25 cellular contexts compared by ENCODE assay signal in the genomic region with DNA sequence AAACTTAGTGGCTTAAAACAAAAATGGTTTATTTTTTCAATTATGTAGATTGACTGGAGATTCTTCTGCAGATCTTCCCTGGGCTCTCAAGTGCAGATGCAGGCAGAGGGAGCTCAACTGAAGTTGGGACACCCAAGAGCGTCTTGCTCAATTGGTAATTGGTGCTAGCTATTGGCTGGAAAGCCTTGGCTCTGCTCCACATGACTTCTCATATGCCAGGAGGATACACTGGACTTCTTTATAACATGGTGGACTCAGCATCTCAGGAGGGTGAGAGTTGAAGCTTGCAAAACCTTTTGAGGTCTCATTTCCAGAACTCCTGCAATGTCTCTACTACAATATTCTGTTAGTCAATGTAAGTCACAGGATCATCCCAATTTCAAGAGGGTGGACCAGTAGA.
"Had no signal": no experiment of that assay in that cellular context is flagged by ENCODE, and none has a peak within 500 bp of the region (broad histone marks: within the 10 kb centered on the region; RNA-seq: fewer than 3 reads in every experiment).

No MANE protein-coding gene starts in this region.

- DNase-seq: natural killer cell; occipital lobe; ovary; posterior cingulate gyrus; psoas muscle; right cardiac atrium; right lobe of liver; sigmoid colon; small intestine; stimulated activated CD4-positive, alpha-beta T cell treated with anti-CD3 and anti-CD28 coated beads, Interleukin-15, amount 100 ng/mL, for 24 hours; stimulated activated CD4-positive, alpha-beta T cell treated with anti-CD3 and anti-CD28 coated beads, Interleukin-2, amount 100 ng/mL, for 24 hours; stimulated activated CD4-positive, alpha-beta T cell treated with anti-CD3 and anti-CD28 coated beads, Interleukin-2, amount 100 ng/mL, for 48 hours; stimulated activated CD4-positive, alpha-beta T cell treated with anti-CD3 and anti-CD28 coated beads, Interleukin-4, amount 100 ng/mL, for 24 hours; stimulated activated naive B cell treated with anti-CD40 and anti-IgM and Interleukin-4, amounts not matched to agents 10 μg/mL and 1 μg/mL and 100 μg/mL, for 72 hours; stimulated activated naive CD4-positive, alpha-beta T cell treated with Interleukin-2 at 50 U/mL for 16 hours; stomach; thyroid gland; trophoblast cell; upper lobe of left lung had no signal

- H3K79me2 ChIP-seq: parathyroid adenoma had no signal

- H2AFZ ChIP-seq: neural progenitor cell, parathyroid adenoma had no signal

- H3K9me3 ChIP-seq: ovary, psoas muscle, right lobe of liver, sigmoid colon, stomach, thoracic aorta, thyroid gland, tibial nerve, upper lobe of left lung, vagina had no signal

- H3K4me3 ChIP-seq: neural progenitor cell, ovary, psoas muscle, right lobe of liver, sigmoid colon, stomach, thoracic aorta, thyroid gland, tibial nerve, upper lobe of left lung, vagina had no signal

- H3K4me2 ChIP-seq: neural progenitor cell had no signal

- H3K27me3 ChIP-seq: neural progenitor cell, ovary, right lobe of liver, sigmoid colon, stomach, thyroid gland, tibial nerve, upper lobe of left lung, vagina had no signal

- H3K27ac ChIP-seq: neural progenitor cell, ovary, parathyroid adenoma, psoas muscle, right lobe of liver, sigmoid colon, stomach, thoracic aorta, thyroid gland, tibial nerve, upper lobe of left lung, vagina had no signal

- H3K9ac ChIP-seq: neural progenitor cell, parathyroid adenoma had no signal

- H3K36me3 ChIP-seq: neural progenitor cell, ovary, right lobe of liver, sigmoid colon, stomach, thoracic aorta, thyroid gland, tibial nerve, upper lobe of left lung, vagina had no signal

- H3K4me1 ChIP-seq: neural progenitor cell, parathyroid adenoma, psoas muscle, right lobe of liver, thyroid gland, tibial nerve, upper lobe of left lung, vagina had no signal

- ATAC-seq: natural killer cell; psoas muscle; right cardiac atrium; right lobe of liver; stimulated activated effector memory CD8-positive, alpha-beta T cell treated with anti-CD3 and anti-CD28 coated beads, Interleukin-12 subunit alpha, Interleukin-12 subunit beta, amount 100 ng/mL, for 72 hours; stimulated activated naive B cell treated with anti-CD40 and anti-IgM and Interleukin-4, amounts not matched to agents 10 μg/mL and 1 μg/mL and 100 μg/mL, for 72 hours had no signal
